ENCODE assay signal across 18 cellular contexts in genomic region chr16:34801875-34802274, GRCh38.
DNase-seq lines count a peak whose midpoint lies in the region; ATAC-seq, FAIRE-seq and TF ChIP-seq lines count a peak whose summit lies in the region.
"Had no signal": no experiment of that assay in that cellular context is flagged by ENCODE, and none has a peak within 500 bp of the region (broad histone marks: within the 10 kb centered on the region; RNA-seq: fewer than 3 reads in every experiment).

No MANE protein-coding gene starts in this region.

- H3K36me3 ChIP-seq in right lobe of liver (no peaks in the 10 kb centered on the region), HepG2 (replicated peaks in 1 of 2; ENCODE audit: control insufficient read depth in 1 of 2, insufficient read depth in 2 of 2, low read length in 2 of 2) (no peaks in the 10 kb centered on the region)
- H3K36me3 ChIP-seq: BLaER1 had no signal

- CTCF ChIA-PET in HepG2 (lab: Yijun Ruan, JAX; ENCODE audit: low intra/inter-chr PET ratio, low total read pairs): no interaction called here

- POLR2A ChIA-PET in HepG2 (lab: Yijun Ruan, JAX): no interaction called here

- no peak for TF ChIP-seq RAD21 in HepG2 (CRISPR knock-in tag; IDR thresholded peaks at IDR 0.05)

- H3K9me3 ChIP-seq in right lobe of liver (no peaks in the 10 kb centered on the region), HepG2 (ENCODE audit: low read length) (peaks cover 55% of the 10 kb centered on the region)

- TF ChIP-seq POLR2A in right lobe of liver (IDR thresholded peaks at IDR 0.05) (no peak), HepG2 (IDR thresholded peaks at IDR 0.05; ENCODE audit: insufficient read depth in 1 of 2, low read depth in 2 of 2, low read length in 2 of 2) (no peak)

- BruUV-seq in HepG2 (replicated peaks; lab: Mats Ljungman, UMichigan): no TSS peak

- 55% methylated on average over 23 of the region's 47 CpGs for WGBS in right lobe of liver (ENCODE audit: insufficient coverage, low coverage, low lambda C conversion rate, missing lambda C conversion rate)
- WGBS in HepG2 (ENCODE audit: low lambda C conversion rate): 95% methylated on average over 47 of the region's 47 CpGs

- no peaks in the 10 kb centered on the region for H4K20me1 ChIP-seq in HepG2 (ENCODE audit: insufficient read depth, low read length)
- H4K20me1 ChIP-seq: BLaER1 had no signal

- no peaks in the 10 kb centered on the region for H3K79me2 ChIP-seq in HepG2 (ENCODE audit: insufficient read depth, low read length)

- no peak for FAIRE-seq in HepG2 (lab: Jason Lieb, UNC)
- FAIRE-seq: GM12878, GM19239, H1 had no signal

- H3K27ac ChIP-seq in right lobe of liver (no peak overlapping the region), HepG2 (ENCODE audit: extremely low read length, insufficient read depth, low read length) (no peak overlapping the region)
- H3K27ac ChIP-seq: BLaER1 had no signal

- no peak overlapping the region for H3K9ac ChIP-seq in HepG2 (ENCODE audit: insufficient read depth, low read depth, low read length)
- H3K9ac ChIP-seq: BLaER1 had no signal

- TF ChIP-seq EP300 in HepG2 (IDR thresholded peaks at IDR 0.05; ENCODE audit: low read depth in 2 of 2, low read length in 2 of 2) (no peak), HepG2 (CRISPR knock-in tag; IDR thresholded peaks at IDR 0.05; ENCODE audit: borderline replicate concordance) (no peak)

- H3K4me1 ChIP-seq in right lobe of liver (no peaks in the 10 kb centered on the region), HepG2 (ENCODE audit: insufficient read depth, low read length) (no peaks in the 10 kb centered on the region)
- H3K4me1 ChIP-seq: BLaER1 had no signal

- H3K4me3 ChIP-seq in right lobe of liver: no peak overlapping the region
- no peak overlapping the region for H3K4me3 ChIP-seq in HepG2 (replicated peaks in 1 of 3; ENCODE audit: insufficient read depth in 1 of 3, low read depth in 2 of 3, low read length in 3 of 3)
- H3K4me3 ChIP-seq: BLaER1, GM12878 had no signal

- DNase-seq in right lobe of liver (peak in 2 of 3 donors; percentile 11 to 39), HepG2 (ENCODE audit: low spot score) (no peak), ecto neural progenitor cell (ENCODE audit: low spot score) (peak; percentile 21), posterior vena cava (ENCODE audit: low spot score) (peak; percentile 62), NCI-H1436 (lab: John Stamatoyannopoulos, UW) (no peak), NCI-H524 treated with DMSO at 0.1 percent for 48 hours (lab: John Stamatoyannopoulos, UW) (no peak)
- DNase-seq: 8988T; AML-193; CD4-positive, CD25-positive, alpha-beta regulatory T cell; DMS 273 treated with DMSO at 0.1 percent for 48 hours; IMR-90; KG1 had no signal

- in situ Hi-C loops in HepG2 (cut with HindIII; ENCODE audit: extremely low pct_ligation_motif_present, low pct_unique_long_range_greater_than_20kb): no loop called here

- TF ChIP-seq CTCF in right lobe of liver (IDR thresholded peaks at IDR 0.05) (no peak), HepG2 (CRISPR knock-in tag; IDR thresholded peaks at IDR 0.05) (no peak)

- ATAC-seq in right lobe of liver (no peak), HepG2 (no peak), GM18511 (IDR thresholded peaks at IDR 0.05; ENCODE audit: unreplicated experiment) (no peak)
- ATAC-seq: GM12878, HCT116 had no signal

- no peak overlapping the region for H2AFZ ChIP-seq in HepG2 (ENCODE audit: low read length)

- H3K4me2 ChIP-seq in HepG2 (ENCODE audit: low read depth, low read length): no peak overlapping the region
- H3K4me2 ChIP-seq: BLaER1 had no signal

- H3K27me3 ChIP-seq in right lobe of liver (no peaks in the 10 kb centered on the region), HepG2 (ENCODE audit: control insufficient read depth in 1 of 2, insufficient read depth in 2 of 2, low read length in 2 of 2) (no peaks in the 10 kb centered on the region)
- H3K27me3 ChIP-seq: BLaER1 had no signal

- intact Hi-C loops in right lobe of liver (cut with DNase I): no loop called here
- intact Hi-C loops in HepG2 (cut with micrococcal nuclease; ENCODE audit: unreplicated experiment): no loop called here
- intact Hi-C loops in posterior vena cava (cut with DNase I): no loop called here

TF ChIP-seq in HepG2, 621 proteins besides CTCF, POLR2A, EP300 and RAD21 (continues in another document):
- no peak for TF ChIP-seq KLF6 (CRISPR knock-in tag; IDR thresholded peaks at IDR 0.05)
- TF ChIP-seq ZNF562 (CRISPR knock-in tag; IDR thresholded peaks at IDR 0.05; ENCODE audit: borderline replicate concordance): no peak
- TF ChIP-seq ZFP91 (CRISPR knock-in tag; IDR thresholded peaks at IDR 0.05; ENCODE audit: borderline replicate concordance): no peak
- TF ChIP-seq HNRNPLL (IDR thresholded peaks at IDR 0.05; ENCODE audit: low read depth, low read length, poor library complexity, severe bottlenecking): no peak
- no peak for TF ChIP-seq ZBTB10 (CRISPR knock-in tag; IDR thresholded peaks at IDR 0.05; ENCODE audit: borderline replicate concordance)
- no peak for TF ChIP-seq JUND (CRISPR knock-in tag; IDR thresholded peaks at IDR 0.05)

Comparison
In these comparisons a context has a peak if more than half of its experiments do, and no peak if none do; other contexts are left out.
1. DNase-seq: peak in right lobe of liver (2 of 3), ecto neural progenitor cell (single experiment) and posterior vena cava (single experiment); none in HepG2 (single experiment), NCI-H1436 (single experiment) and NCI-H524 treated with DMSO at 0.1 percent for 48 hours (single experiment).